In the genomic region with DNA sequence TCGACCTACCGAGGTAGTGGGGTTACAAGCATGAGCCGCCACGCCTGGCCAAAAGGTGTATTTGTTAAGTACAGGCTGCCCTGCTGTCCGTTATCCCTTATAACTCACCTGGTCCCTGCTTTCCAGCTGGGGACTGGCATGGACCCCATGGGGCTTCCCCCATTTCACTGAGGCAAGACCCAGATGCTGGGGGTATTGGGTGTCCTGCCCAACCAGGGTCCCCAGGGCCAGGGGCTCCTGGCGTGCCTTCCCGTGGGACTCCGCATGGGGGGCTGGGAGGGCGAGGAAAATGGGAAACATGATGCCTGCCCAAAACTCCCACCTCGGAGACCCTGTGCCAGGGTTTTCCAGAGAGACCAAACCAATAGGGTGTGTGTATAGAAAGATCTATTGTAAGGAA, we compare ENCODE assay signal across 20 cellular contexts.
"Had no signal": no experiment of that assay in that cellular context is flagged by ENCODE, and none has a peak within 500 bp of the region (broad histone marks: within the 10 kb centered on the region; RNA-seq: fewer than 3 reads in every experiment).

No MANE protein-coding gene starts in this region.

- H3K27ac ChIP-seq: colonic mucosa, gastrocnemius medialis, hepatocyte, pancreas, psoas muscle, suprapubic skin, tibial artery had no signal

- H3K36me3 ChIP-seq: colonic mucosa, gastrocnemius medialis, pancreas, suprapubic skin, tibial artery had no signal

- ATAC-seq: activated naive CD4-positive, alpha-beta T cell treated with anti-CD3 and anti-CD28 coated beads, Interleukin-2, amount 50 U/mL, for 72 hours; activated T-cell treated with anti-CD3 and anti-CD28 coated beads, Interleukin-2, amount 50 U/mL, for 72 hours; gastrocnemius medialis; left colon; pancreas; psoas muscle had no signal

- H3K27me3 ChIP-seq: colonic mucosa, dorsolateral prefrontal cortex, hepatocyte, pancreas, suprapubic skin had no signal

- H3K4me2 ChIP-seq: hepatocyte had no signal

- H2AFZ ChIP-seq: hepatocyte had no signal

- H3K4me1 ChIP-seq: colonic mucosa had no signal

- DNase-seq: activated B cell treated with CpG ODN at 0.5 μM for 24 hours; activated naive CD4-positive, alpha-beta T cell; activated T-cell treated with anti-CD3 and anti-CD28 coated beads for 4 hours; activated T-cell treated with anti-CD3 and anti-CD28 coated beads, Interleukin-2, amount 50 U/mL, for 72 hours; colonic mucosa; effector memory CD4-positive, alpha-beta T cell; gastrocnemius medialis; glutamatergic neuron; islet precursor cell; pancreas; psoas muscle; stimulated activated naive CD4-positive, alpha-beta T cell; T-helper 1 cell had no signal

- H3K9me3 ChIP-seq: colonic mucosa, gastrocnemius medialis, pancreas, psoas muscle, suprapubic skin, tibial artery had no signal

- H3K4me3 ChIP-seq: colonic mucosa, dorsolateral prefrontal cortex, gastrocnemius medialis, hepatocyte, pancreas, psoas muscle, suprapubic skin, tibial artery had no signal

- FAIRE-seq: bronchial epithelial cell, pancreas had no signal
